ENCODE assay signal across 8 cellular contexts in the genomic region with DNA sequence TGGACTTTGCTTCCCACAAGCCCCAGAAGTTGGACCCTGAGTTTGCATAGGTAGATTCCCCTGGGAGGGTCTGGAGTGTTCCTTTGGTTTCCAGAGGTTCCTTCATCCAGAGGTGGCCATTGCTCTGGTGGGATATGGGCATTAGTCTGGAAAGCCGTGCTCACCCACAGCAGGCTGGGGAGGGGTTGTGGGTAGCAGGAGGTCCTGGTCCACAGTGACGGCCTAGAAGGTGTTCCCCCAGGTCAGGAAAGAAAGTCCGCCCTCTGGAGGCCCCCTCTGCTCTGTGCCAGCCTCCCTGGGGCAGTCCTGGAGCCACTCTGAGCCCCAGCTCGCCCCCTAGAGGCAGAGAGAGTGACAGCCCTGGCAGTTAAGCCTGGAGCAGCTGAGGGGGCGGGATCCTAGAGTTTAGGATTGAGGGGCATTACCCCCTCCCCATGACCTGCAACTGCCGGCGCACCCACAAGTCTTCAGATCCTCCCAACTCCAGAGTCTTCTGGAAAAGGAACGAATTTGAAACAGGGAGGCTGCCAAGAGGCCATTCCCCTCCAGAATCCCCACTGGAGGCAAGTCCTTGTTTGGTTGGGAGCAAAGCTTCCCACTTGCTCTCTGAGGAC. TPM values are rescaled to one million over a fixed set of nuclear protein-coding genes. Genes with fewer than 3 reads are reported as not detected.
DNase-seq lines count a peak whose midpoint lies in the region; ATAC-seq and TF ChIP-seq lines count a peak whose summit lies in the region.

No MANE protein-coding gene starts in this region.

- no peaks in the 10 kb centered on the region for H3K27me3 ChIP-seq in IMR-90 (ENCODE audit: control insufficient read depth, insufficient read depth, low read length)
- H3K27me3 ChIP-seq in right cardiac atrium (ENCODE audit: control insufficient read depth, insufficient read depth), result no peaks in the 10 kb centered on the region
- H3K27me3 ChIP-seq in smooth muscle cell (ENCODE audit: low read depth), result no peaks in the 10 kb centered on the region

- CTCF ChIA-PET in IMR-90 (lab: Yijun Ruan, JAX), result interaction anchor here (0.5 to 1.5 kb wide), 6 partner anchors 48 to 121 kb away, joined by 3 to 4 read pairs (median 3); no protein-coding TSS in a partner anchor

- H3K4me1 ChIP-seq in IMR-90 (ENCODE audit: control insufficient read depth, insufficient read depth, low read length) (peaks cover 31% of the 10 kb centered on the region), right cardiac atrium (ENCODE audit: control insufficient read depth, insufficient read depth, low read length) (peaks cover 2% of the 10 kb centered on the region), smooth muscle cell (ENCODE audit: low read depth) (no peaks in the 10 kb centered on the region)

- peaks cover 16% of the 10 kb centered on the region; the same call in 1 of the 2 replicates for H4K20me1 ChIP-seq in IMR-90 (ENCODE audit: insufficient read depth, low read length)
- peaks cover 10% of the 10 kb centered on the region for H4K20me1 ChIP-seq in smooth muscle cell (ENCODE audit: low read depth)

- peak overlapping the region; percentile 50 for H2BK5ac ChIP-seq in IMR-90 (ENCODE audit: low read depth, low read length, poor library complexity, severe bottlenecking)

- H3K36me3 ChIP-seq in IMR-90 (ENCODE audit: control insufficient read depth, insufficient read depth, low read length), result peaks cover 69% of the 10 kb centered on the region
- H3K36me3 ChIP-seq in smooth muscle cell (ENCODE audit: low read depth), result peaks cover 10% of the 10 kb centered on the region

- H2AK5ac ChIP-seq in IMR-90 (ENCODE audit: low read depth, low read length), result no peak overlapping the region; the same call in 1 of the 2 replicates

- H3K79me1 ChIP-seq in IMR-90 (ENCODE audit: low read depth in 1 of 2, low read length in 2 of 2), result peaks cover 45 to 68% of the 10 kb centered on the region in 2 experiments

- DNase-seq in Daoy (ENCODE audit: low read depth), result peak; percentile 80
- peak; percentile 31 for DNase-seq in IMR-90
- DNase-seq in T follicular helper cell (ENCODE audit: low read depth), result peak; percentile 25
- DNase-seq in amygdala (lab: John Stamatoyannopoulos, UW), result peak in 37 of 56 donors; percentile 7 to 73 (median 43)
- DNase-seq in right cardiac atrium, result peak; percentile 79 to 92 (median 88)
- DNase-seq in smooth muscle cell (lab: John Stamatoyannopoulos, UW; ENCODE audit: unreplicated experiment), result no peak
- no peak for DNase-seq in mesenteric fat pad (ENCODE audit: low spot score)

- H3K4ac ChIP-seq in IMR-90 (ENCODE audit: low read depth, low read length), result no peak overlapping the region

- ATAC-seq in GM21447 (IDR thresholded peaks at IDR 0.05; ENCODE audit: unreplicated experiment), result peak; percentile 94
- ATAC-seq in IMR-90 (ENCODE audit: low read depth), result peak; percentile 63
- peak; percentile 77 to 81 for ATAC-seq in right cardiac atrium

- H3K9me3 ChIP-seq in IMR-90 (ENCODE audit: control insufficient read depth, insufficient read depth, low read length), result no peaks in the 10 kb centered on the region
- H3K9me3 ChIP-seq in right cardiac atrium (ENCODE audit: control insufficient read depth, low read length), result no peaks in the 10 kb centered on the region
- H3K9me3 ChIP-seq in smooth muscle cell (replicated peaks; ENCODE audit: low read depth), result no peaks in the 10 kb centered on the region

- TF ChIP-seq CTCF in IMR-90 (conservative IDR thresholded peaks at IDR 0.05; ENCODE audit: low read depth, low read length), result peak; percentile 78
- TF ChIP-seq CTCF in smooth muscle cell (IDR thresholded peaks at IDR 0.05; ENCODE audit: borderline replicate concordance, insufficient read depth, poor library complexity, severe bottlenecking), result peak; percentile 56

- no peak overlapping the region for H3K56ac ChIP-seq in IMR-90 (ENCODE audit: extremely low read depth, insufficient read depth, low read length)

- peaks cover 7% of the 10 kb centered on the region for H3F3A ChIP-seq in smooth muscle cell (ENCODE audit: low read depth)

- POLR2A ChIA-PET in IMR-90 (lab: Charles Lee; ENCODE audit: unreplicated experiment), result no interaction called here

- 0 out of 2 replicates have a peak overlapping the region, but pooled peaks have one; percentile 28 for H2BK120ac ChIP-seq in IMR-90 (ENCODE audit: low read depth, low read length)

- H4K5ac ChIP-seq in IMR-90 (ENCODE audit: low read depth, low read length), result no peak overlapping the region

- no peaks in the 10 kb centered on the region for H3K79me2 ChIP-seq in smooth muscle cell (ENCODE audit: low read depth)

- TF ChIP-seq POLR2A in IMR-90 (IDR thresholded peaks at IDR 0.05; ENCODE audit: low read depth, low read length), result no peak

- BruUV-seq in IMR-90 (replicated peaks; lab: Mats Ljungman, UMichigan), result no TSS peak

- peaks cover 25% of the 10 kb centered on the region for H3K9me1 ChIP-seq in IMR-90 (ENCODE audit: insufficient read depth, low read length)

- peak overlapping the region; percentile 28; the same call in 1 of the 2 replicates for H3K27ac ChIP-seq in IMR-90 (ENCODE audit: insufficient read depth, low read length)
- H3K27ac ChIP-seq in right cardiac atrium (ENCODE audit: low read length), result no peak overlapping the region
- H3K27ac ChIP-seq in smooth muscle cell (ENCODE audit: low read depth), result no peak overlapping the region

- H2BK20ac ChIP-seq in IMR-90 (ENCODE audit: low read depth, low read length), result no peak overlapping the region

- no peak overlapping the region for H3K4me3 ChIP-seq in IMR-90 (ENCODE audit: insufficient read depth, low read depth, low read length)
- no peak overlapping the region for H3K4me3 ChIP-seq in right cardiac atrium (ENCODE audit: low read length)
- H3K4me3 ChIP-seq in smooth muscle cell, result no peak overlapping the region

- H2BK15ac ChIP-seq in IMR-90 (ENCODE audit: low read depth, low read length), result no peak overlapping the region

- peak overlapping the region; percentile 10 for H2AK9ac ChIP-seq in IMR-90 (replicated peaks; ENCODE audit: low read depth, low read length, poor library complexity)

- H3K9ac ChIP-seq in IMR-90 (ENCODE audit: low read depth, low read length) (no peak overlapping the region), smooth muscle cell (ENCODE audit: low read depth) (no peak overlapping the region)

- dilution Hi-C loops in IMR-90 (cut with HindIII; ENCODE audit: low sequenced_read_pairs, unreplicated experiment), result no loop called here

- H4K91ac ChIP-seq in IMR-90 (ENCODE audit: insufficient read depth, low read depth, low read length), result no peak overlapping the region

- H3K4me2 ChIP-seq in IMR-90 (ENCODE audit: low read depth, low read length), result no peak overlapping the region
- no peak overlapping the region for H3K4me2 ChIP-seq in smooth muscle cell

- WGBS in IMR-90 (ENCODE audit: extremely low coverage in 2 of 2, insufficient read length in 1 of 2), 2 experiments, result no CpG with 5 or more reads among the region's 8 CpGs
- 43% methylated on average over 8 of the region's 8 CpGs for WGBS in right cardiac atrium
- WGBS in smooth muscle cell (ENCODE audit: low lambda C conversion rate), result 64% methylated on average over 8 of the region's 8 CpGs

- no peak overlapping the region for H2AFZ ChIP-seq in IMR-90 (replicated peaks; ENCODE audit: low read length, poor library complexity)
- no peak overlapping the region for H2AFZ ChIP-seq in smooth muscle cell (ENCODE audit: low read depth)

- in situ Hi-C loops in IMR-90 (cut with MboI; ENCODE audit: low sequenced_read_pairs), result loop anchor here (5.0 kb wide), 1 partner anchor 82 kb away; no protein-coding TSS in a partner anchor

- H3K18ac ChIP-seq in IMR-90 (ENCODE audit: low read depth, low read length), result 0 out of 2 replicates have a peak overlapping the region, but pooled peaks have one; percentile 5

- H3K23ac ChIP-seq in IMR-90 (ENCODE audit: low read depth, low read length), result no peak overlapping the region

- intact Hi-C loops in IMR-90 (cut with micrococcal nuclease) (loop anchor here (1.0 kb wide), 1 partner anchor 85 kb away; no protein-coding TSS in a partner anchor), right cardiac atrium (cut with DNase I) (loop anchor here (5.0 kb wide), 2 partner anchors 82 to 87 kb away; no protein-coding TSS in a partner anchor)

- no peak overlapping the region for H3K14ac ChIP-seq in IMR-90 (replicated peaks; ENCODE audit: low read depth, low read length)

- peak; percentile 59 for TF ChIP-seq RAD21 in IMR-90 (IDR thresholded peaks at IDR 0.05; ENCODE audit: low read length)

- H4K8ac ChIP-seq in IMR-90 (ENCODE audit: low read depth in 2 of 2, low read length in 2 of 2), result 0 out of 4 replicates have a peak overlapping the region, but pooled peaks of 1 of the 2 experiments have one; percentile 1

TF ChIP-seq in IMR-90, 13 proteins besides CTCF, POLR2A, EP300 and RAD21:
- TF ChIP-seq RFX5 (IDR thresholded peaks at IDR 0.05; ENCODE audit: low read depth, low read length), result no peak
- TF ChIP-seq SMC3 (IDR thresholded peaks at IDR 0.05; ENCODE audit: low read depth, low read length), result peak; percentile 64
TF ChIP-seq in IMR-90: peak in this region for 1.

RNA-seq across cellular contexts. Expression of a gene that starts 36.8 kb away (rescaled TPM):
- 16.1 and 34.7 TPM in 2 replicates for total RNA-seq in Daoy (2014; rRNA removed; shearing (Covaris generic))
- total RNA-seq in IMR-90 (2012; rRNA removed) (30.3 and 30.5 TPM in 2 replicates), right cardiac atrium (10 to 100 TPM; 53.1 to 67.8 (median 58.7) TPM), smooth muscle cell (53.0 and 64.6 TPM in 2 replicates), mesenteric fat pad (110 TPM)
- polyA plus RNA-seq in IMR-90 (2012; rRNA removed) (80.4 and 101 TPM in 2 replicates), right cardiac atrium (45.9 TPM), smooth muscle cell (32.4 and 42.1 TPM in 2 replicates)
- 41.4 and 74.0 TPM in 2 replicates for polyA plus RNA-seq in IMR-90 (2012; cell fraction: cytosol; rRNA removed)
- 81.4 and 121 TPM in 2 replicates for polyA plus RNA-seq in IMR-90 (2012; cell fraction: nucleus; rRNA removed; ENCODE audit: low replicate concordance)

Comparison
In these comparisons a context has a peak if more than half of its experiments do, and no peak if none do; other contexts are left out.
1. DNase-seq: peak in Daoy (single experiment), IMR-90 (single experiment), T follicular helper cell (single experiment), amygdala (37 of 56) and right cardiac atrium (3 of 3); none in smooth muscle cell (single experiment) and mesenteric fat pad (single experiment).
2. Peak in every context shown above with its lines, with median percentiles within 50 percentile points of each other: ATAC-seq.